In genomic region chr17:77388384-77389306, GRCh38 we compare ENCODE assay signal across 1 cellular context.
TF ChIP-seq lines count a peak whose summit lies in the region.

No MANE protein-coding gene starts in this region.

TF ChIP-seq in GM23338, 12 proteins besides CTCF, POLR2A, EP300 and RAD21 (continued from another document):
- no peak for TF ChIP-seq ZNF462 (CRISPR knock-in tag; IDR thresholded peaks at IDR 0.05)
- no peak for TF ChIP-seq ZNF114 (CRISPR knock-in tag; IDR thresholded peaks at IDR 0.05)
- TF ChIP-seq NANOG (IDR thresholded peaks at IDR 0.05; ENCODE audit: borderline replicate concordance): no peak
- no peak for TF ChIP-seq POLR2AphosphoS5 (IDR thresholded peaks at IDR 0.05; ENCODE audit: low read depth)
- TF ChIP-seq, protein P1, sequence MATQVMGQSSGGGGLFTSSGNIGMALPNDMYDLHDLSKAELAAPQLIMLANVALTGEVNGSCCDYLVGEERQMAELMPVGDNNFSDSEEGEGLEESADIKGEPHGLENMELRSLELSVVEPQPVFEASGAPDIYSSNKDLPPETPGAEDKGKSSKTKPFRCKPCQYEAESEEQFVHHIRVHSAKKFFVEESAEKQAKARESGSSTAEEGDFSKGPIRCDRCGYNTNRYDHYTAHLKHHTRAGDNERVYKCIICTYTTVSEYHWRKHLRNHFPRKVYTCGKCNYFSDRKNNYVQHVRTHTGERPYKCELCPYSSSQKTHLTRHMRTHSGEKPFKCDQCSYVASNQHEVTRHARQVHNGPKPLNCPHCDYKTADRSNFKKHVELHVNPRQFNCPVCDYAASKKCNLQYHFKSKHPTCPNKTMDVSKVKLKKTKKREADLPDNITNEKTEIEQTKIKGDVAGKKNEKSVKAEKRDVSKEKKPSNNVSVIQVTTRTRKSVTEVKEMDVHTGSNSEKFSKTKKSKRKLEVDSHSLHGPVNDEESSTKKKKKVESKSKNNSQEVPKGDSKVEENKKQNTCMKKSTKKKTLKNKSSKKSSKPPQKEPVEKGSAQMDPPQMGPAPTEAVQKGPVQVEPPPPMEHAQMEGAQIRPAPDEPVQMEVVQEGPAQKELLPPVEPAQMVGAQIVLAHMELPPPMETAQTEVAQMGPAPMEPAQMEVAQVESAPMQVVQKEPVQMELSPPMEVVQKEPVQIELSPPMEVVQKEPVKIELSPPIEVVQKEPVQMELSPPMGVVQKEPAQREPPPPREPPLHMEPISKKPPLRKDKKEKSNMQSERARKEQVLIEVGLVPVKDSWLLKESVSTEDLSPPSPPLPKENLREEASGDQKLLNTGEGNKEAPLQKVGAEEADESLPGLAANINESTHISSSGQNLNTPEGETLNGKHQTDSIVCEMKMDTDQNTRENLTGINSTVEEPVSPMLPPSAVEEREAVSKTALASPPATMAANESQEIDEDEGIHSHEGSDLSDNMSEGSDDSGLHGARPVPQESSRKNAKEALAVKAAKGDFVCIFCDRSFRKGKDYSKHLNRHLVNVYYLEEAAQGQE (IDR thresholded peaks at IDR 0.05; ENCODE audit: unreplicated experiment): no peak
- TF ChIP-seq, protein P2, sequence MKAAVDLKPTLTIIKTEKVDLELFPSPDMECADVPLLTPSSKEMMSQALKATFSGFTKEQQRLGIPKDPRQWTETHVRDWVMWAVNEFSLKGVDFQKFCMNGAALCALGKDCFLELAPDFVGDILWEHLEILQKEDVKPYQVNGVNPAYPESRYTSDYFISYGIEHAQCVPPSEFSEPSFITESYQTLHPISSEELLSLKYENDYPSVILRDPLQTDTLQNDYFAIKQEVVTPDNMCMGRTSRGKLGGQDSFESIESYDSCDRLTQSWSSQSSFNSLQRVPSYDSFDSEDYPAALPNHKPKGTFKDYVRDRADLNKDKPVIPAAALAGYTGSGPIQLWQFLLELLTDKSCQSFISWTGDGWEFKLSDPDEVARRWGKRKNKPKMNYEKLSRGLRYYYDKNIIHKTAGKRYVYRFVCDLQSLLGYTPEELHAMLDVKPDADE (IDR thresholded peaks at IDR 0.05): no peak
- no peak for TF ChIP-seq EZH2phosphoT487 (IDR thresholded peaks at IDR 0.05; ENCODE audit: unreplicated experiment)
- TF ChIP-seq CREB1 (CRISPR knock-in tag; IDR thresholded peaks at IDR 0.05; ENCODE audit: low read depth): no peak
- TF ChIP-seq ZNF331 (CRISPR knock-in tag; IDR thresholded peaks at IDR 0.05; ENCODE audit: low read depth): no peak
- TF ChIP-seq STAT1 (IDR thresholded peaks at IDR 0.05; ENCODE audit: unreplicated experiment): no peak
